6 cellular contexts compared by ENCODE assay signal in genomic region chr9:21233258-21233657, GRCh38. TPM values are rescaled to one million over a fixed set of nuclear protein-coding genes. Genes with fewer than 3 reads are reported as not detected.
"Had no signal": no experiment of that assay in that cellular context is flagged by ENCODE, and none has a peak within 500 bp of the region (broad histone marks: within the 10 kb centered on the region; RNA-seq: fewer than 3 reads in every experiment).

No MANE protein-coding gene starts in this region.

- H3K4me3 Mint-ChIP-seq: H9 had no signal

- H3K9me3 Mint-ChIP-seq: H9 had no signal

- H3K4me1 Mint-ChIP-seq: H9 had no signal

- H3K4me3 ChIP-seq: GM23248 had no signal

- DNase-seq: GM23248, GOT3, H9, HCEC 1CT, IMR-90 had no signal

- H3K27ac ChIP-seq: GM23248 had no signal

RNA-seq across cellular contexts. Expression of gene IFNA17, which starts 5.2 kb away (rescaled TPM):
- total RNA-seq: GM23248, H9, HT-29, IMR-90 had no signal
- polyA plus RNA-seq: GM23248, IMR-90 had no signal

RNA-seq across cellular contexts. Expression of gene IFNA14, which starts 6.5 kb away (rescaled TPM):
- total RNA-seq: GM23248, H9, HT-29, IMR-90 had no signal
- polyA plus RNA-seq: GM23248, IMR-90 had no signal

RNA-seq across cellular contexts. Expression of gene IFNA16, which starts 16.1 kb away (rescaled TPM):
- total RNA-seq: GM23248, H9, HT-29, IMR-90 had no signal
- polyA plus RNA-seq: GM23248, IMR-90 had no signal

RNA-seq across cellular contexts. Expression of gene IFNA10, which starts 26.3 kb away (rescaled TPM):
- total RNA-seq: GM23248, H9, HT-29, IMR-90 had no signal
- polyA plus RNA-seq: GM23248, IMR-90 had no signal

RNA-seq across cellular contexts. Expression of gene IFNA7, which starts 31.3 kb away (rescaled TPM):
- total RNA-seq: GM23248, H9, HT-29, IMR-90 had no signal
- polyA plus RNA-seq: GM23248, IMR-90 had no signal
